ENCODE assay signal across 19 cellular contexts in the genomic region with DNA sequence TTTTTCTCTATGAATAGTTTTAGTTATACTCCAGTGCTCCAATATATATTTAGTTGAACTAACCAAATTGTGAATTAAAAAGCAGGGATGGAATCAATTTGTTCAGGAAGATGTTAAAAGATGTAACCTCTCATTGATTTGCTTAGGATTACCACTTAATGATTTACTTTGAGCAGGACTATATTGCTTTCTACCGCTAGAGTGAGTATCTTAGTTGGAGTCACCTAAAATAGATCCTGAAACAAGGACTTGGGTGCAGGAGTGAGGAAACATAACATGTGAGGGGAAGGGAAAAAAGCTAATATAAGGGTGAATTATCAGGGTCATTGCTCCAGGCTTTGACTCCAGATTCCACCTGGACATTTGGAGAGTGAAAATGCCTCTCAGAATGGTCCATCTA.
DNase-seq lines count a peak whose midpoint lies in the region; FAIRE-seq and TF ChIP-seq lines count a peak whose summit lies in the region.
"Had no signal": no experiment of that assay in that cellular context is flagged by ENCODE, and none has a peak within 500 bp of the region (broad histone marks: within the 10 kb centered on the region; RNA-seq: fewer than 3 reads in every experiment).

No MANE protein-coding gene starts in this region.

- no peak overlapping the region for H3K14ac ChIP-seq in H1 (ENCODE audit: insufficient read length)

- TF ChIP-seq EP300 in H1 (IDR thresholded peaks at IDR 0.05; ENCODE audit: borderline replicate concordance in 1 of 2, low read depth in 2 of 2, low read length in 2 of 2), result no peak
- no peak for TF ChIP-seq EP300 in transverse colon (IDR thresholded peaks at IDR 0.05; ENCODE audit: low read depth)

- CTCF ChIA-PET in H1 (lab: Charles Lee; ENCODE audit: partially characterized antibody), result interaction anchor here (0.6 to 1.2 kb wide), 2 partner anchors 657 to 737 kb away, joined by 3 to 5 read pairs; no protein-coding TSS in a partner anchor

- H3K23me2 ChIP-seq in H1 (ENCODE audit: low read depth, low read length), result no peaks in the 10 kb centered on the region

- H3K9ac ChIP-seq in OCI-LY3 (ENCODE audit: low read length), result no peak overlapping the region
- H3K9ac ChIP-seq in H1 (replicated peaks in 1 of 4; ENCODE audit: extremely low read depth in 1 of 4, low read depth in 3 of 4, low read length in 3 of 4), result no peak overlapping the region
- H3K9ac ChIP-seq: KMS-11 had no signal

- TF ChIP-seq RAD21 in H1 (IDR thresholded peaks at IDR 0.05 in 1 of 2, conservative IDR thresholded peaks at IDR 0.05 in 1 of 2; ENCODE audit: low read depth in 2 of 2, low read length in 2 of 2), result peak; percentile 25 to 35; a peak in 3 of 4 replicates

- H3K4me3 Mint-ChIP-seq in HFFc6, result no peak overlapping the region
- no peak overlapping the region for H3K4me3 Mint-ChIP-seq in progenitor cell of endocrine pancreas (ENCODE audit: low read depth)
- H3K4me3 Mint-ChIP-seq: CD4-positive, alpha-beta T cell had no signal

- H3K4me1 ChIP-seq in OCI-LY3 (ENCODE audit: low read length), result peaks cover 3% of the 10 kb centered on the region; the same call in 1 of the 2 replicates
- no peaks in the 10 kb centered on the region for H3K4me1 ChIP-seq in H1 (replicated peaks in 1 of 4; ENCODE audit: control insufficient read depth in 3 of 4, insufficient read depth in 4 of 4, low read length in 3 of 4)
- no peaks in the 10 kb centered on the region for H3K4me1 ChIP-seq in transverse colon

- H2AK5ac ChIP-seq in H1 (ENCODE audit: low read depth, low read length), result no peak overlapping the region

- no peak for FAIRE-seq in H1 (lab: Jason Lieb, UNC)
- FAIRE-seq: HTR-8/SVneo had no signal

- WGBS in H1 (ENCODE audit: extremely low coverage in 1 of 2, insufficient coverage in 1 of 2, insufficient read length in 1 of 2, insufficient replicate concordance in 2 of 2, low coverage in 1 of 2, low lambda C conversion rate in 2 of 2, missing lambda C conversion rate in 1 of 2), 2 experiments, result 52% methylated on average over 1 of the region's 1 CpG; no CpG with 5 or more reads in 1 of the 2 experiments
- 33 to 43% methylated on average over 1 of the region's 1 CpG for WGBS in transverse colon (ENCODE audit: low coverage in 1 of 2), 2 donors

- H3K4ac ChIP-seq in H1 (replicated peaks; ENCODE audit: insufficient read length, low read depth, low read length), result no peak overlapping the region

- H2BK120ac ChIP-seq in H1 (replicated peaks; ENCODE audit: low read depth, low read length), result no peak overlapping the region

- H3K27me3 Mint-ChIP-seq in HFFc6 (ENCODE audit: insufficient read depth) (no peaks in the 10 kb centered on the region; the same call in none of the 2 replicates), progenitor cell of endocrine pancreas (no peaks in the 10 kb centered on the region)
- H3K27me3 Mint-ChIP-seq: CD4-positive, alpha-beta T cell had no signal

- POLR2A ChIA-PET in H1 (lab: Charles Lee; ENCODE audit: partially characterized antibody), result no interaction called here

- no peak overlapping the region for H4K8ac ChIP-seq in H1 (ENCODE audit: extremely low read depth, insufficient read depth, low read length)

- H3K79me2 ChIP-seq in OCI-LY3 (ENCODE audit: low read length), result no peaks in the 10 kb centered on the region
- H3K79me2 ChIP-seq in H1 (ENCODE audit: control insufficient read depth in 1 of 2, insufficient read depth in 2 of 2, low read length in 2 of 2), result no peaks in the 10 kb centered on the region

- H3K4me1 Mint-ChIP-seq in HFFc6 (ENCODE audit: low read depth) (peaks cover 6% of the 10 kb centered on the region; the same call in 1 of the 2 replicates), progenitor cell of endocrine pancreas (ENCODE audit: low read depth) (no peaks in the 10 kb centered on the region)

- no peak overlapping the region for H2BK15ac ChIP-seq in H1 (ENCODE audit: low read length)

- H2BK5ac ChIP-seq in H1 (ENCODE audit: low read depth, low read length), result no peak overlapping the region

- in situ Hi-C loops in transverse colon (cut with MboI; ENCODE audit: low pct_ligation_motif_present in 1 of 4, low pct_unique_long_range_greater_than_20kb in 1 of 4, low sequenced_read_pairs in 3 of 4), result no loop called here

- H3K4me3 ChIP-seq in OCI-LY3 (ENCODE audit: low read length) (no peak overlapping the region), H1 (ENCODE audit: extremely low read depth in 1 of 4, insufficient read depth in 2 of 4, low read depth in 3 of 4, low read length in 4 of 4) (no peak overlapping the region), transverse colon (no peak overlapping the region)

- H3K36me3 Mint-ChIP-seq in HFFc6 (ENCODE audit: low read depth) (no peaks in the 10 kb centered on the region), progenitor cell of endocrine pancreas (ENCODE audit: insufficient read depth) (no peaks in the 10 kb centered on the region)

- TF ChIP-seq POLR2A in H1 (IDR thresholded peaks at IDR 0.05; ENCODE audit: control extremely low read depth in 1 of 2, low read depth in 2 of 2, low read length in 2 of 2) (no peak), transverse colon (IDR thresholded peaks at IDR 0.05) (no peak)

- H3K9me3 ChIP-seq in OCI-LY3 (ENCODE audit: insufficient read depth, low read length) (no peaks in the 10 kb centered on the region), H1 (ENCODE audit: insufficient read depth in 2 of 2, low read depth in 1 of 2, low read length in 1 of 2) (no peaks in the 10 kb centered on the region), transverse colon (no peaks in the 10 kb centered on the region)

- no peak overlapping the region for H2BK20ac ChIP-seq in H1 (ENCODE audit: low read length)

- H3K27ac ChIP-seq in OCI-LY3 (ENCODE audit: low read length) (no peak overlapping the region), H1 (ENCODE audit: low read depth, low read length) (no peak overlapping the region), transverse colon (no peak overlapping the region)
- H3K27ac ChIP-seq: KMS-11 had no signal

- TF ChIP-seq CTCF in HFFc6 (IDR thresholded peaks at IDR 0.05), result peak; percentile 49
- TF ChIP-seq CTCF in OCI-LY3 (IDR thresholded peaks at IDR 0.05; ENCODE audit: low read depth, low read length), result peak; percentile 21; the same call in 1 of the 2 replicates
- TF ChIP-seq CTCF in H1 (IDR thresholded peaks at IDR 0.05; ENCODE audit: control extremely low read depth in 1 of 3, insufficient read depth in 1 of 3, low read depth in 1 of 3, low read length in 3 of 3), result peak in 1 of 3 experiments; percentile 21; a peak in 1 of 4 replicates
- peak; percentile 11 for TF ChIP-seq CTCF in progenitor cell of endocrine pancreas (IDR thresholded peaks at IDR 0.05; ENCODE audit: unreplicated experiment)
- no peak for TF ChIP-seq CTCF in transverse colon (IDR thresholded peaks at IDR 0.05)

- H3K9me3 Mint-ChIP-seq in HFFc6, result peaks cover under 1% of the 10 kb centered on the region
- no peaks in the 10 kb centered on the region for H3K9me3 Mint-ChIP-seq in progenitor cell of endocrine pancreas (ENCODE audit: low read depth)

- intact Hi-C loops in transverse colon (cut with DNase I; ENCODE audit: low total_unique reads), result no loop called here

- H2AFZ ChIP-seq in OCI-LY3 (ENCODE audit: low read depth, low read length) (no peak overlapping the region), H1 (ENCODE audit: low read length) (peak overlapping the region; percentile 55; the same call in 1 of the 2 replicates)

- H4K91ac ChIP-seq in H1 (replicated peaks; ENCODE audit: insufficient read length, low read length), result no peak overlapping the region

- H4K5ac ChIP-seq in H1 (ENCODE audit: insufficient read length, low read depth, low read length), result no peak overlapping the region

- H3K18ac ChIP-seq in H1 (ENCODE audit: extremely low read depth, low read length), result no peak overlapping the region

- DNase-seq in HFFc6, result no peak
- no peak for DNase-seq in H1 (ENCODE audit: low read depth in 1 of 2, low spot score in 2 of 2)
- no peak for DNase-seq in progenitor cell of endocrine pancreas (ENCODE audit: low spot score, unreplicated experiment)
- no peak for DNase-seq in transverse colon
- no peak for DNase-seq in nucleus accumbens (lab: John Stamatoyannopoulos, UW)
- no peak for DNase-seq in cerebellum (ENCODE audit: low spot score)
- DNase-seq: CD4-positive, alpha-beta T cell; COR-L47; DMS79; IMR-90; MV-4-11; NCI-H1105 treated with DMSO at 0.1 percent for 48 hours; NCI-H2081 treated with DMSO at 0.1 percent for 48 hours; NCI-H446 treated with DMSO at 0.1 percent for 48 hours; NCI-H526 treated with DMSO at 0.1 percent for 48 hours; SIG-M5 had no signal

- H2BK12ac ChIP-seq in H1 (ENCODE audit: low read depth, low read length), result no peak overlapping the region

- no peaks in the 10 kb centered on the region for H4K20me1 ChIP-seq in OCI-LY3 (ENCODE audit: insufficient read depth, low read length)
- no peaks in the 10 kb centered on the region for H4K20me1 ChIP-seq in H1 (replicated peaks in 1 of 2; ENCODE audit: control insufficient read depth in 1 of 2, insufficient read depth in 2 of 2, low read length in 2 of 2)

- no peaks in the 10 kb centered on the region for H3K27me3 ChIP-seq in OCI-LY3 (ENCODE audit: low read depth, low read length)
- H3K27me3 ChIP-seq in H1 (replicated peaks in 1 of 4; ENCODE audit: control insufficient read depth in 3 of 4, extremely low read depth in 1 of 4, insufficient read depth in 3 of 4, low read length in 3 of 4), result no peaks in the 10 kb centered on the region
- H3K27me3 ChIP-seq in transverse colon, result no peaks in the 10 kb centered on the region

- no peak overlapping the region for H3K23ac ChIP-seq in H1 (ENCODE audit: insufficient read length)

- H3K27ac Mint-ChIP-seq in HFFc6 (no peak overlapping the region), progenitor cell of endocrine pancreas (no peak overlapping the region)
- H3K27ac Mint-ChIP-seq: CD4-positive, alpha-beta T cell had no signal

- H3K56ac ChIP-seq in H1 (replicated peaks; ENCODE audit: insufficient read length, low read depth, low read length), result no peak overlapping the region

- H3K4me2 ChIP-seq in OCI-LY3 (ENCODE audit: low read length), result no peak overlapping the region
- no peak overlapping the region for H3K4me2 ChIP-seq in H1 (ENCODE audit: insufficient read depth in 1 of 2, low read depth in 2 of 2, low read length in 2 of 2)
- H3K4me2 ChIP-seq: KMS-11 had no signal

- no peaks in the 10 kb centered on the region for H3K79me1 ChIP-seq in H1 (ENCODE audit: low read depth, low read length)

- H3K36me3 ChIP-seq in OCI-LY3 (replicated peaks; ENCODE audit: low read depth, low read length) (no peaks in the 10 kb centered on the region), H1 (ENCODE audit: control insufficient read depth in 2 of 4, insufficient read depth in 4 of 4, low read length in 3 of 4) (no peaks in the 10 kb centered on the region), transverse colon (no peaks in the 10 kb centered on the region)

TF ChIP-seq in H1, 55 proteins besides CTCF, POLR2A, EP300 and RAD21 (continues in another document):
- TF ChIP-seq E2F6 (IDR thresholded peaks at IDR 0.05) (no peak), SP2 (IDR thresholded peaks at IDR 0.05; ENCODE audit: low read length) (no peak), KDM1A (IDR thresholded peaks at IDR 0.05; ENCODE audit: borderline replicate concordance, low read length) (no peak)

Comparison
In these comparisons a context has a peak if more than half of its experiments do, and no peak if none do; other contexts are left out.
1. CTCF ChIP-seq: peak in HFFc6 (single experiment), OCI-LY3 (single experiment) and progenitor cell of endocrine pancreas (single experiment); none in transverse colon (0 of 5).